Comparison of ENCODE assay signal across 1 cellular context in genomic region chr1:155009742-155010141, GRCh38.
TF ChIP-seq lines count a peak whose summit lies in the region.

No MANE protein-coding gene starts in this region.

TF ChIP-seq in K562, 482 proteins besides CTCF, POLR2A, EP300 and RAD21:
- 0 out of 2 replicates have a peak, but pooled peaks have one; percentile 10 for TF ChIP-seq OTX1 (CRISPR knock-in tag; IDR thresholded peaks at IDR 0.05)
- TF ChIP-seq, protein P1, sequence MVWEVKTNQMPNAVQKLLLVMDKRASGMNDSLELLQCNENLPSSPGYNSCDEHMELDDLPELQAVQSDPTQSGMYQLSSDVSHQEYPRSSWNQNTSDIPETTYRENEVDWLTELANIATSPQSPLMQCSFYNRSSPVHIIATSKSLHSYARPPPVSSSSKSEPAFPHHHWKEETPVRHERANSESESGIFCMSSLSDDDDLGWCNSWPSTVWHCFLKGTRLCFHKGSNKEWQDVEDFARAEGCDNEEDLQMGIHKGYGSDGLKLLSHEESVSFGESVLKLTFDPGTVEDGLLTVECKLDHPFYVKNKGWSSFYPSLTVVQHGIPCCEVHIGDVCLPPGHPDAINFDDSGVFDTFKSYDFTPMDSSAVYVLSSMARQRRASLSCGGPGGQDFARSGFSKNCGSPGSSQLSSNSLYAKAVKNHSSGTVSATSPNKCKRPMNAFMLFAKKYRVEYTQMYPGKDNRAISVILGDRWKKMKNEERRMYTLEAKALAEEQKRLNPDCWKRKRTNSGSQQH (CRISPR knock-in tag; IDR thresholded peaks at IDR 0.05): 0 out of 2 replicates have a peak, but pooled peaks have one; percentile 18
- TF ChIP-seq FOXA1 (IDR thresholded peaks at IDR 0.05; ENCODE audit: borderline replicate concordance): no peak
